In the genomic region with DNA sequence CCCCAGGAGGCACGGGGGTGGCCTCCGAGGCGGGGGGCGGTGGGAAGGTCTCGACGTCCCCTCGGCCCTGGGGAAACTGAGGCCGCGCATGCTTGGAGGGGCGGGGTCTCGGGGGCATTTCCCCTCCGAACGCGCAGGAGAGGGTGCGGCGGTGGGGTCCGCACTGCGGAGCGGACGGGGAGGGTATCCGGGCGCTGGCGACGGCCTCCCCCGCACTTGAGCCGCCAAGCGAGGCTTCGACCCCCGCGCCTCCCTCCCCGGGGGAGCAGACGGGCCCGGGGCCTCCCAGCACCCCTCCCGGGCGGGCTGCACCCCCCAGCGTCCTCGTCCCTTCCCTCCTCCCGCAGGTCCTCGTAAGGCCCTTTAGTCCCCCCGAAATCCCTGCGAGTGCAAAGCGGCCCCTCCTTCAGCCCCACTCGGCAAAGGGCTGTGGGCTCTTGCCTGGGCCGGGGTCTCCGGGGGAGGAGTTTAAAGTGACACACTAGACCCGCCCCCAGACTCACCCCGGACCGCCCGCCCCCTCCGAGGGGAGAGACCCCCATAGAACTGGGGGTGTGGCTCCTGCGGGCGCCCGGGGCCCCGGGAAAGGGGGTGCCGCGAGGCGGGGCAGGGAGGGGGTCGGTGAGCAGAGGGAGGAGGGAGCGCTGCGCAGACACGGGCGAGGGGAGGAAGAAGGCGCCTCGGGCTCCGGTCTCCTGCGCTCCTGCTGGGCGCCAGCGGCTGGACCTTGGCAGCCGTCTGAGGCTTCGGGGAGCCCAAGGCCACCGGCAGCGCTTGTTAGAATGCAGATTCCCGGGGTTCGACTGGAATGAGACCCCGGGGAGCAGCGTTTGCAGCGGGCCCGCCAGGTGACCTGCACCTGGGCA, we compare ENCODE assay signal across 14 cellular contexts. TPM values are rescaled to one million over a fixed set of nuclear protein-coding genes. Genes with fewer than 3 reads are reported as not detected.
DNase-seq lines count a peak whose midpoint lies in the region; ATAC-seq and TF ChIP-seq lines count a peak whose summit lies in the region.
"Had no signal": no experiment of that assay in that cellular context is flagged by ENCODE, and none has a peak within 500 bp of the region (broad histone marks: within the 10 kb centered on the region; RNA-seq: fewer than 3 reads in every experiment).

No MANE protein-coding gene starts in this region.

- H3K36me3 Mint-ChIP-seq in GM23338 (ENCODE audit: low read depth) = no peaks in the 10 kb centered on the region
- no peaks in the 10 kb centered on the region for H3K36me3 Mint-ChIP-seq in CD8-positive, alpha-beta memory T cell
- H3K36me3 Mint-ChIP-seq: naive B cell had no signal

- DNase-seq in GM23338 (ENCODE audit: low spot score) (peak; percentile 59), RPMI8226 (peak; percentile 30), right cardiac atrium (no peak), gastrocnemius medialis (no peak), HPDE6-E6E7 (ENCODE audit: extremely low spot score) (no peak), dedifferentiated amniotic fluid mesenchymal stem cell (ENCODE audit: extremely low spot score) (no peak), Kasumi-1 (lab: John Stamatoyannopoulos, UW) (no peak)
- no peak for DNase-seq in CD8-positive, alpha-beta memory T cell
- DNase-seq: foreskin keratinocyte, NCI-H187 treated with DMSO at 0.1 percent for 48 hours had no signal

- H3K36me3 ChIP-seq in GM23338 (ENCODE audit: insufficient read depth) = no peaks in the 10 kb centered on the region
- H3K36me3 ChIP-seq in gastrocnemius medialis = no peaks in the 10 kb centered on the region
- no peaks in the 10 kb centered on the region for H3K36me3 ChIP-seq in CD8-positive, alpha-beta memory T cell (ENCODE audit: insufficient read depth, low read length)
- H3K36me3 ChIP-seq: adrenal gland, SJSA1 had no signal

- peak overlapping the region; percentile 95 for H3K4me2 ChIP-seq in GM23338

- no peaks in the 10 kb centered on the region for H3K9me3 ChIP-seq in right cardiac atrium (ENCODE audit: control insufficient read depth, low read length)
- H3K9me3 ChIP-seq in gastrocnemius medialis = no peaks in the 10 kb centered on the region
- H3K9me3 ChIP-seq in CD8-positive, alpha-beta memory T cell (ENCODE audit: low read length) = no peaks in the 10 kb centered on the region
- H3K9me3 ChIP-seq: adrenal gland had no signal

- ATAC-seq in GM23338 = peak; percentile 4
- no peak for ATAC-seq in right cardiac atrium
- ATAC-seq in gastrocnemius medialis = peak in 1 of 2 donors; percentile 13

- H3K27me3 Mint-ChIP-seq in GM23338 (ENCODE audit: insufficient read depth, low read depth, poor library complexity) = peaks cover 33% of the 10 kb centered on the region
- H3K27me3 Mint-ChIP-seq in CD8-positive, alpha-beta memory T cell = peaks cover 3 to 9% of the 10 kb centered on the region in 2 donors

- no peak for TF ChIP-seq POLR2A in gastrocnemius medialis (IDR thresholded peaks at IDR 0.05)

- H3K27me3 ChIP-seq in GM23338 (ENCODE audit: insufficient read depth) (peaks cover 36% of the 10 kb centered on the region), right cardiac atrium (ENCODE audit: control insufficient read depth, insufficient read depth) (no peaks in the 10 kb centered on the region), gastrocnemius medialis (peaks cover 27 to 52% (median 47%) of the 10 kb centered on the region in 3 donors)
- peaks cover 25% of the 10 kb centered on the region for H3K27me3 ChIP-seq in CD8-positive, alpha-beta memory T cell (ENCODE audit: insufficient read depth, low read length, poor library complexity, severe bottlenecking)

- 0 out of 2 replicates have a peak, but pooled peaks cover 5% of the 10 kb centered on the region for H3F3A ChIP-seq in GM23338 (replicated peaks; ENCODE audit: low read depth)

- no peak for TF ChIP-seq CTCF in GM23338 (conservative IDR thresholded peaks at IDR 0.05; ENCODE audit: low read depth in 2 of 2)
- no peak for TF ChIP-seq CTCF in gastrocnemius medialis (IDR thresholded peaks at IDR 0.05 in 4 of 5, conservative IDR thresholded peaks at IDR 0.05 in 1 of 5)

- no peaks in the 10 kb centered on the region; the same call in 1 of the 2 replicates for H4K20me1 ChIP-seq in GM23338 (replicated peaks; ENCODE audit: insufficient read depth)

- H2AFZ ChIP-seq in GM23338 = no peak overlapping the region

- in situ Hi-C loops in gastrocnemius medialis (cut with MboI; ENCODE audit: low sequenced_read_pairs in 4 of 4) = no loop called here

- H3K4me1 ChIP-seq in GM23338 (ENCODE audit: insufficient read depth) = peaks cover 10% of the 10 kb centered on the region
- no peaks in the 10 kb centered on the region for H3K4me1 ChIP-seq in right cardiac atrium (ENCODE audit: control insufficient read depth, insufficient read depth, low read length)
- peaks cover 0 to 4% of the 10 kb centered on the region in 2 donors for H3K4me1 ChIP-seq in gastrocnemius medialis
- peaks cover 27% of the 10 kb centered on the region for H3K4me1 ChIP-seq in CD8-positive, alpha-beta memory T cell (ENCODE audit: insufficient read depth, low read length)
- H3K4me1 ChIP-seq: foreskin keratinocyte had no signal

- H3K4me3 ChIP-seq in GM23338 (peak overlapping the region; percentile 72), right cardiac atrium (ENCODE audit: low read length) (peak overlapping the region; percentile 49), gastrocnemius medialis (peak overlapping the region; percentile 26 to 56 (median 38))
- H3K4me3 ChIP-seq in CD8-positive, alpha-beta memory T cell (ENCODE audit: low read length) = no peak overlapping the region
- H3K4me3 ChIP-seq: SJSA1 had no signal

- 2% methylated on average over 78 of the region's 78 CpGs for WGBS in right cardiac atrium

- peak overlapping the region; percentile 51 for H3K4me3 Mint-ChIP-seq in GM23338
- H3K4me3 Mint-ChIP-seq in CD8-positive, alpha-beta memory T cell = peak overlapping the region in 3 of 7 donors; percentile 39 to 74 (median 47)
- H3K4me3 Mint-ChIP-seq: activated CD4-positive, alpha-beta memory T cell treated with anti-CD3 and anti-CD28 coated beads, Interleukin-2, amount 10 ng/mL, durations not matched to agents 7 days and 5 days had no signal

- CTCF ChIA-PET in CD8-positive, alpha-beta memory T cell (lab: Charles Lee) = interaction anchor here (1.4 kb wide), 1 partner anchor 28 kb away, joined by 3 read pairs; no protein-coding TSS in a partner anchor

- no peaks in the 10 kb centered on the region for H3K79me2 ChIP-seq in GM23338 (replicated peaks; ENCODE audit: insufficient read depth)

- intact Hi-C loops in right cardiac atrium (cut with DNase I) (loop anchor here in 1 of 4 donors (10.0 kb wide), 1 partner anchor 61 kb away; no protein-coding TSS in a partner anchor), gastrocnemius medialis (cut with DNase I; ENCODE audit: low total_unique reads) (no loop called here)

- no peak overlapping the region for H3K27ac Mint-ChIP-seq in GM23338
- H3K27ac Mint-ChIP-seq in CD8-positive, alpha-beta memory T cell = no peak overlapping the region
- H3K27ac Mint-ChIP-seq: activated CD4-positive, alpha-beta memory T cell treated with anti-CD3 and anti-CD28 coated beads, Interleukin-2, amount 10 ng/mL, durations not matched to agents 7 days and 5 days had no signal

- no peaks in the 10 kb centered on the region for H3K9me3 Mint-ChIP-seq in GM23338
- H3K9me3 Mint-ChIP-seq in CD8-positive, alpha-beta memory T cell = peaks cover 0 to 2% (median 0%) of the 10 kb centered on the region in 5 donors
- H3K9me3 Mint-ChIP-seq: activated CD4-positive, alpha-beta memory T cell treated with anti-CD3 and anti-CD28 coated beads, Interleukin-2, amount 10 ng/mL, durations not matched to agents 7 days and 5 days had no signal

- no peaks in the 10 kb centered on the region for H3K9me2 ChIP-seq in GM23338 (ENCODE audit: insufficient read depth)

- H3K27ac ChIP-seq in GM23338 (ENCODE audit: low read depth) (no peak overlapping the region), right cardiac atrium (ENCODE audit: low read length) (no peak overlapping the region), gastrocnemius medialis (no peak overlapping the region)
- no peak overlapping the region for H3K27ac ChIP-seq in CD8-positive, alpha-beta memory T cell (ENCODE audit: low read depth, low read length)
- H3K27ac ChIP-seq: foreskin keratinocyte, SJSA1 had no signal

- POLR2A ChIA-PET in CD8-positive, alpha-beta memory T cell (lab: Charles Lee) = interaction anchor here (2.3 kb wide), 1 partner anchor 8 kb away, joined by 13 read pairs; no protein-coding TSS in a partner anchor

- peaks cover 12% of the 10 kb centered on the region for H3K4me1 Mint-ChIP-seq in GM23338
- H3K4me1 Mint-ChIP-seq in CD8-positive, alpha-beta memory T cell = peaks cover 12 to 41% (median 14%) of the 10 kb centered on the region in 3 donors

TF ChIP-seq in GM23338, 12 proteins besides CTCF, POLR2A, EP300 and RAD21 (continues in another document):
- TF ChIP-seq EZH2phosphoT487 (IDR thresholded peaks at IDR 0.05; ENCODE audit: unreplicated experiment) (no peak), ZNF114 (CRISPR knock-in tag; IDR thresholded peaks at IDR 0.05) (no peak)

RNA-seq across cellular contexts. Expression of a gene that starts 0.6 kb away (rescaled TPM):
- 13.0 and 23.0 TPM in 2 replicates for total RNA-seq in GM23338 (2014; rRNA removed; shearing (Covaris generic))
- polyA plus RNA-seq in GM23338 (2016; fragmentation: Nextera tagmentation; extraction: Ambion mirVana) (4.2 and 5.2 TPM in 2 replicates), right cardiac atrium (1.6 TPM)
- total RNA-seq in right cardiac atrium (1 to 10 TPM in 3 of 4 donors, under 1 TPM in 1; 0.53 to 2.7 (median 2.0) TPM), gastrocnemius medialis (1 to 10 TPM in 3 of 4 donors, under 1 TPM in 1; 0.05 to 4.4 (median 2.5) TPM)
- total RNA-seq in CD8-positive, alpha-beta memory T cell = 1 to 10 TPM; 7.2 to 7.5 TPM
- 8.3 TPM for polyA plus RNA-seq in CD8-positive, alpha-beta memory T cell

RNA-seq across cellular contexts. Expression of a gene that starts 17.6 kb away (rescaled TPM):
- total RNA-seq in GM23338 (2014; rRNA removed; shearing (Covaris generic)) = 97.3 and 98.8 TPM in 2 replicates
- polyA plus RNA-seq in GM23338 (2016; fragmentation: Nextera tagmentation; extraction: Ambion mirVana) = 54.1 and 58.5 TPM in 2 replicates
- 10 to 100 TPM; 49.6 to 54.0 (median 52.8) TPM for total RNA-seq in right cardiac atrium
- polyA plus RNA-seq in right cardiac atrium = 58.5 TPM
- total RNA-seq in gastrocnemius medialis = 100 to 1,000 TPM in 1 of 4 donors, 10 to 100 TPM in 3; 63.3 to 103 (median 72.4) TPM
- total RNA-seq in CD8-positive, alpha-beta memory T cell = 100 to 1,000 TPM in 1 of 2 experiments, 10 to 100 TPM in 1; 91.8 to 102 TPM
- polyA plus RNA-seq in CD8-positive, alpha-beta memory T cell = 109 TPM

RNA-seq across cellular contexts. Expression of a gene that starts 17.6 kb away (rescaled TPM):
- 9.2 and 23.3 TPM in 2 replicates for total RNA-seq in GM23338 (2014; rRNA removed; shearing (Covaris generic))
- 39.1 and 41.0 TPM in 2 replicates for polyA plus RNA-seq in GM23338 (2016; fragmentation: Nextera tagmentation; extraction: Ambion mirVana)
- total RNA-seq in right cardiac atrium = 10 to 100 TPM; 39.7 to 45.3 (median 43.0) TPM
- polyA plus RNA-seq in right cardiac atrium = 47.1 TPM
- total RNA-seq in gastrocnemius medialis = 10 to 100 TPM; 20.6 to 37.5 (median 30.2) TPM
- 10 to 100 TPM; 32.3 to 34.4 TPM for total RNA-seq in CD8-positive, alpha-beta memory T cell
- 63.3 TPM for polyA plus RNA-seq in CD8-positive, alpha-beta memory T cell

RNA-seq across cellular contexts. Expression of a gene that starts 24.7 kb away (rescaled TPM):
- 116 and 117 TPM in 2 replicates for total RNA-seq in GM23338 (2014; rRNA removed; shearing (Covaris generic))
- polyA plus RNA-seq in GM23338 (2016; fragmentation: Nextera tagmentation; extraction: Ambion mirVana) = 216 and 220 TPM in 2 replicates
- total RNA-seq in right cardiac atrium = 10 to 100 TPM; 73.5 to 95.3 (median 87.8) TPM
- polyA plus RNA-seq in right cardiac atrium = 76.5 TPM
- 10 to 100 TPM; 28.9 to 80.4 (median 41.7) TPM for total RNA-seq in gastrocnemius medialis
- 100 to 1,000 TPM; 238 to 257 TPM for total RNA-seq in CD8-positive, alpha-beta memory T cell
- 101 TPM for polyA plus RNA-seq in CD8-positive, alpha-beta memory T cell

Comparison
In these comparisons a context has a peak if more than half of its experiments do, and no peak if none do; other contexts are left out.
1. DNase-seq: peak in GM23338 (single experiment) and RPMI8226 (single experiment); none in right cardiac atrium (0 of 3), gastrocnemius medialis (0 of 2), CD8-positive, alpha-beta memory T cell (0 of 5), HPDE6-E6E7 (single experiment), dedifferentiated amniotic fluid mesenchymal stem cell (single experiment) and Kasumi-1 (0 of 2).